Comparison of ENCODE assay signal across 2 cellular contexts in genomic region chr7:30502470-30503251, GRCh38.
TF ChIP-seq lines count a peak whose summit lies in the region.

No MANE protein-coding gene starts in this region.

TF ChIP-seq in SK-N-SH, 30 proteins besides CTCF, POLR2A, EP300 and RAD21 (continued from another document):
- TF ChIP-seq ZBTB33 (IDR thresholded peaks at IDR 0.05; ENCODE audit: borderline replicate concordance, low read depth) (no peak), REST (IDR thresholded peaks at IDR 0.05; ENCODE audit: low read depth, low read length) (no peak), FOXJ3 (CRISPR knock-in tag; IDR thresholded peaks at IDR 0.05) (no peak), RFX5 (IDR thresholded peaks at IDR 0.05; ENCODE audit: low read length) (no peak)

TF ChIP-seq in SK-N-SH treated with all-trans-retinoic acid at 6 μM for 48 hours, 23 proteins besides CTCF, POLR2A, EP300 and RAD21 (continued from another document):
- TF ChIP-seq POU6F1 (CRISPR knock-in tag; IDR thresholded peaks at IDR 0.05; ENCODE audit: borderline replicate concordance, low read depth) (no peak), BACH2 (CRISPR knock-in tag; IDR thresholded peaks at IDR 0.05; ENCODE audit: borderline replicate concordance) (no peak), CSRNP3 (CRISPR knock-in tag; IDR thresholded peaks at IDR 0.05) (no peak), ZNF8 (CRISPR knock-in tag; IDR thresholded peaks at IDR 0.05) (no peak), ARNTL (CRISPR knock-in tag; IDR thresholded peaks at IDR 0.05; ENCODE audit: borderline replicate concordance, low read depth) (no peak), ZFP30 (CRISPR knock-in tag; IDR thresholded peaks at IDR 0.05) (no peak), GLIS3 (CRISPR knock-in tag; IDR thresholded peaks at IDR 0.05) (no peak), PATZ1 (CRISPR knock-in tag; IDR thresholded peaks at IDR 0.05; ENCODE audit: borderline replicate concordance) (no peak), SNAI2 (CRISPR knock-in tag; IDR thresholded peaks at IDR 0.05) (no peak), CREB5 (CRISPR knock-in tag; IDR thresholded peaks at IDR 0.05; ENCODE audit: low read depth) (no peak), OSR1 (CRISPR knock-in tag; IDR thresholded peaks at IDR 0.05) (no peak), RARB (CRISPR knock-in tag; IDR thresholded peaks at IDR 0.05) (no peak)
